Comparison of ENCODE assay signal across 13 cellular contexts in genomic region chr10:128077155-128077875, GRCh38.
"Had no signal": no experiment of that assay in that cellular context is flagged by ENCODE, and none has a peak within 500 bp of the region (broad histone marks: within the 10 kb centered on the region; RNA-seq: fewer than 3 reads in every experiment).

No MANE protein-coding gene starts in this region.

- H3K4me1 Mint-ChIP-seq: activated CD4-positive, alpha-beta T cell treated with anti-CD3 and anti-CD28 coated beads for 36 hours; activated naive CD4-positive, alpha-beta T cell treated with anti-CD3 and anti-CD28 coated beads, Interleukin-2, amount 50 U/mL, for 24 hours; memory B cell had no signal

- H3K27me3 Mint-ChIP-seq: activated CD4-positive, alpha-beta memory T cell treated with anti-CD3 and anti-CD28 coated beads for 36 hours; activated CD4-positive, alpha-beta T cell treated with anti-CD3 and anti-CD28 coated beads for 36 hours; activated naive CD4-positive, alpha-beta T cell treated with anti-CD3 and anti-CD28 coated beads, Interleukin-2, amount 50 U/mL, for 24 hours; activated T-helper 17 cell treated with anti-CD3 and anti-CD28 coated beads, Interleukin-2, amount 50 U/mL, for 72 hours; memory B cell; naive thymus-derived CD8-positive, alpha-beta T cell had no signal

- ATAC-seq: naive thymus-derived CD8-positive, alpha-beta T cell had no signal

- FAIRE-seq: endometrium, kidney had no signal

- H3K4me3 Mint-ChIP-seq: activated CD4-positive, alpha-beta memory T cell treated with anti-CD3 and anti-CD28 coated beads for 36 hours; activated CD4-positive, alpha-beta T cell treated with anti-CD3 and anti-CD28 coated beads for 36 hours; activated naive CD4-positive, alpha-beta T cell treated with anti-CD3 and anti-CD28 coated beads, Interleukin-2, amount 50 U/mL, for 24 hours; activated T-helper 17 cell treated with anti-CD3 and anti-CD28 coated beads, Interleukin-2, amount 50 U/mL, for 72 hours; memory B cell; naive thymus-derived CD8-positive, alpha-beta T cell; T-helper 1 cell treated with Interleukin-12 subunit alpha and Interleukin-12 subunit beta and Interleukin-4 antibody, amounts not matched to agents 30 μg/mL and 1 μg/mL, for 36 hours had no signal

- DNase-seq: activated CD4-positive, alpha-beta memory T cell treated with anti-CD3 and anti-CD28 coated beads for 36 hours; activated CD4-positive, alpha-beta T cell treated with anti-CD3 and anti-CD28 coated beads for 36 hours; hippocampal formation; kidney; left ventricle myocardium inferior; naive thymus-derived CD8-positive, alpha-beta T cell; nucleus accumbens; uterus had no signal

- H3K27ac Mint-ChIP-seq: activated CD4-positive, alpha-beta memory T cell treated with anti-CD3 and anti-CD28 coated beads for 36 hours; activated CD4-positive, alpha-beta T cell treated with anti-CD3 and anti-CD28 coated beads for 36 hours; activated naive CD4-positive, alpha-beta T cell treated with anti-CD3 and anti-CD28 coated beads, Interleukin-2, amount 50 U/mL, for 24 hours; activated T-helper 17 cell treated with anti-CD3 and anti-CD28 coated beads, Interleukin-2, amount 50 U/mL, for 72 hours; memory B cell; T-helper 1 cell treated with Interleukin-12 subunit alpha and Interleukin-12 subunit beta and Interleukin-4 antibody, amounts not matched to agents 30 μg/mL and 1 μg/mL, for 36 hours had no signal

- H3K9me3 Mint-ChIP-seq: activated CD4-positive, alpha-beta memory T cell treated with anti-CD3 and anti-CD28 coated beads for 36 hours; activated naive CD4-positive, alpha-beta T cell treated with anti-CD3 and anti-CD28 coated beads, Interleukin-2, amount 50 U/mL, for 24 hours; activated T-helper 17 cell treated with anti-CD3 and anti-CD28 coated beads, Interleukin-2, amount 50 U/mL, for 72 hours; memory B cell; naive thymus-derived CD8-positive, alpha-beta T cell; T-helper 1 cell treated with Interleukin-12 subunit alpha and Interleukin-12 subunit beta and Interleukin-4 antibody, amounts not matched to agents 30 μg/mL and 1 μg/mL, for 36 hours had no signal
